8 cellular contexts compared by ENCODE assay signal in the genomic region with DNA sequence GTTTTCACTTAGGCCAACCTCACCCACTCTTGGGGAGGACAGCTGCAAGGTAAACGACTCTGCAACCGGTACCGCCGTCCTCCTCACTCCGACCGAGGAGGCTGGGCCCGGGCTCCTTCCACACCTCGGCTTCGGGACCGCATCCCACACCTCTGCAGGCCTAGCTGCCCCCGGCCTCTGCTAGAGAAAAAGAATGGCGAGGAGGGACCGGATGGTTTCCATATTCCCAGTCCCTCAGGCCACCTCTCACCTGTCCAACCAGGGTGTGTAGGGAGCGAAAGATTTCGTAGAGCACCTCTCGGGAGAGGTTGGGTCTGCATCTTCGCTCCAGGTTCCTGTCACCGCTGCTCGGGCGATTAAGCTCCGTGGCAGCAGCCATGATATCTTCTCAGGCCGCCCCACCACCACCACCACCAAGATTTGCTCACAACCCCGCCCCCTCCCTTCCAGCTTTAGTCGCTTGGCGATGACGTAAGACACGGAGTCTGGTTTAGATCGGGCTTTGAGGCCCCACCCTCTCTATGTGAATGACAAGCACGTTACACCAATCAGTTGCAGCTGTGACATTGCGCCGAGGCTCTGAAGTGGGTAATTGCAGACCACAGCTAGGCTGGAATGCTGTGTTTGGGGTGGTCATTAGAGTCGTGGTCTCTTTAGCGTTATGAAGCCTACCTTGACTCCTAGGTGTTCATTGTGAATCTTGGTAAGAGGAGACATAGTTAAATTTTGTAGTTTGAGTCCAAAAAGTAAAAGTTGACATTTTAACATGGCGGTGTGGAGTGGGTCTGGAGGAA. TPM values are rescaled to one million over a fixed set of nuclear protein-coding genes. Genes with fewer than 3 reads are reported as not detected.
DNase-seq lines count a peak whose midpoint lies in the region; ATAC-seq and TF ChIP-seq lines count a peak whose summit lies in the region.

A gene with protein sequence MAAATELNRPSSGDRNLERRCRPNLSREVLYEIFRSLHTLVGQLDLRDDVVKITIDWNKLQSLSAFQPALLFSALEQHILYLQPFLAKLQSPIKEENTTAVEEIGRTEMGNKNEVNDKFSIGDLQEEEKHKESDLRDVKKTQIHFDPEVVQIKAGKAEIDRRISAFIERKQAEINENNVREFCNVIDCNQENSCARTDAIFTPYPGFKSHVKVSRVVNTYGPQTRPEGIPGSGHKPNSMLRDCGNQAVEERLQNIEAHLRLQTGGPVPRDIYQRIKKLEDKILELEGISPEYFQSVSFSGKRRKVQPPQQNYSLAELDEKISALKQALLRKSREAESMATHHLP (minus strand): TSS at position 428 of the 794 bp plus-strand sequence. CDS start 49 bp downstream, at position 379.

- H3K36me3 Mint-ChIP-seq in activated T-cell treated with anti-CD3 and anti-CD28 coated beads, Interleukin-2, amount 50 U/mL, for 24 hours (ENCODE audit: low read depth), result peaks cover 24% of the 10 kb centered on the region

- no peaks in the 10 kb centered on the region for H3K4me1 ChIP-seq in muscle layer of colon (ENCODE audit: insufficient read depth, low read length)

- H3K9me3 ChIP-seq in muscle layer of colon (ENCODE audit: low read length), result no peaks in the 10 kb centered on the region

- peak; percentile 87 for DNase-seq in DMS114 treated with DMSO at 0.1 percent for 48 hours (lab: John Stamatoyannopoulos, UW; ENCODE audit: unreplicated experiment)
- peak; percentile 94 for DNase-seq in KBM-7
- peak; percentile 88 for DNase-seq in activated T-cell treated with anti-CD3 and anti-CD28 coated beads, Interleukin-2, amount 50 U/mL, for 24 hours
- peak; percentile 83 for DNase-seq in stimulated activated CD8-positive, alpha-beta memory T cell treated with anti-CD3 and anti-CD28 coated beads, Interleukin-7, amount 100 ng/mL, for 24 hours (ENCODE audit: low read depth)

- in situ Hi-C loops in KBM-7 (cut with MboI; ENCODE audit: low pct_unique_long_range_greater_than_20kb, low sequenced_read_pairs), result no loop called here

- H3K27me3 Mint-ChIP-seq in activated T-cell treated with anti-CD3 and anti-CD28 coated beads, Interleukin-2, amount 50 U/mL, for 24 hours, result peaks cover 18% of the 10 kb centered on the region

- no peaks in the 10 kb centered on the region for H3K27me3 ChIP-seq in muscle layer of colon (ENCODE audit: control insufficient read depth in 1 of 2, insufficient read depth in 2 of 2, low read length in 2 of 2)

- H3K36me3 ChIP-seq in muscle layer of colon (ENCODE audit: insufficient read depth, low read length), result no peaks in the 10 kb centered on the region

- peaks cover 38% of the 10 kb centered on the region for H3K4me1 Mint-ChIP-seq in activated T-cell treated with anti-CD3 and anti-CD28 coated beads, Interleukin-2, amount 50 U/mL, for 24 hours (ENCODE audit: low read depth)

- H3K9ac ChIP-seq in muscle layer of colon (ENCODE audit: low read length), result peak within 1 kb of the TSS; percentile 90

- ATAC-seq in GM21717 (IDR thresholded peaks at IDR 0.05; ENCODE audit: unreplicated experiment), result peak; percentile 97
- ATAC-seq in esophagus mucosa, result peak; percentile 99

- H3K4me3 Mint-ChIP-seq in activated T-cell treated with anti-CD3 and anti-CD28 coated beads, Interleukin-2, amount 50 U/mL, for 24 hours, result peak within 1 kb of the TSS; percentile 93

- H3K9me3 Mint-ChIP-seq in activated T-cell treated with anti-CD3 and anti-CD28 coated beads, Interleukin-2, amount 50 U/mL, for 24 hours, result peaks cover 3% of the 10 kb centered on the region

- peak within 1 kb of the TSS; percentile 95 for H3K27ac Mint-ChIP-seq in activated T-cell treated with anti-CD3 and anti-CD28 coated beads, Interleukin-2, amount 50 U/mL, for 24 hours

- H3K4me3 ChIP-seq in muscle layer of colon (ENCODE audit: low read depth in 1 of 2, low read length in 2 of 2), result peak within 1 kb of the TSS; percentile 89 to 97

- peak within 1 kb of the TSS; percentile 91 for H3K27ac ChIP-seq in muscle layer of colon (ENCODE audit: low read depth, low read length)

TF ChIP-seq in PFSK-1, 5 proteins besides CTCF, POLR2A, EP300 and RAD21:
- TF ChIP-seq POLR2AphosphoS5 (IDR thresholded peaks at IDR 0.05; ENCODE audit: low read depth, low read length) (0 out of 2 replicates have a peak, but pooled peaks have one; percentile 40), SIN3A (IDR thresholded peaks at IDR 0.05; ENCODE audit: borderline replicate concordance, insufficient read depth, low read length) (no peak), TAF1 (IDR thresholded peaks at IDR 0.05; ENCODE audit: borderline replicate concordance, insufficient read depth, low read length) (no peak)

RNA-seq across cellular contexts. Expression of the gene that starts here (rescaled TPM):
- polyA plus RNA-seq in PFSK-1 (2012; ENCODE audit: insufficient read length, low read depth), result 6.2 TPM
- 12.5 TPM for total RNA-seq in esophagus mucosa

Comparison
In these comparisons a context has a peak if more than half of its experiments do, and no peak if none do; other contexts are left out.
1. Peak in every context shown above with its lines: DNase-seq, ATAC-seq, H3K4me3 ChIP-seq and H3K27ac ChIP-seq.